28 cellular contexts compared by ENCODE assay signal in genomic region chr7:155813125-155813524, GRCh38. TPM values are rescaled to one million over a fixed set of nuclear protein-coding genes. Genes with fewer than 3 reads are reported as not detected.
A peak's percentile ranks its signal among the peaks of the same experiment; 100 is the strongest.
DNase-seq lines count a peak whose midpoint lies in the region; ATAC-seq and TF ChIP-seq lines count a peak whose summit lies in the region.
"Had no signal": no experiment of that assay in that cellular context is flagged by ENCODE, and none has a peak within 500 bp of the region (broad histone marks: within the 10 kb centered on the region; RNA-seq: fewer than 3 reads in every experiment).

No MANE protein-coding gene starts in this region.

- ATAC-seq in RWPE2 (ENCODE audit: low read depth) = no peak
- ATAC-seq in lower lobe of right lung = no peak
- ATAC-seq: A549; CD8-positive, alpha-beta T cell; K562 had no signal

- H3K4me1 ChIP-seq in RWPE2 (ENCODE audit: insufficient read depth, poor library complexity, severe bottlenecking) = no peaks in the 10 kb centered on the region
- peaks cover 4% of the 10 kb centered on the region for H3K4me1 ChIP-seq in iPS-15b (ENCODE audit: control insufficient read depth, insufficient read depth, low read length)
- peaks cover 36% of the 10 kb centered on the region for H3K4me1 ChIP-seq in lower lobe of right lung
- H3K4me1 ChIP-seq: HAP-1 had no signal

- H3K4me1 Mint-ChIP-seq in progenitor cell of endocrine pancreas (ENCODE audit: low read depth) = peaks cover 37% of the 10 kb centered on the region
- H3K4me1 Mint-ChIP-seq in activated naive CD4-positive, alpha-beta T cell treated with anti-CD3 and anti-CD28 coated beads for 36 hours (ENCODE audit: low read depth) = peaks cover 25% of the 10 kb centered on the region

- H3K27ac ChIP-seq in RWPE2 (ENCODE audit: poor library complexity, severe bottlenecking) (no peak overlapping the region), lower lobe of right lung (no peak overlapping the region)
- H3K27ac ChIP-seq: A549, C4-2B had no signal

- DNase-seq in RWPE2 (ENCODE audit: low spot score) (peak; percentile 34), lower lobe of right lung (peak; percentile 12), progenitor cell of endocrine pancreas (ENCODE audit: low spot score, unreplicated experiment) (no peak), cerebellum (ENCODE audit: low spot score) (no peak), NCI-H345 (lab: John Stamatoyannopoulos, UW) (no peak)
- no peak for DNase-seq in activated naive CD4-positive, alpha-beta T cell treated with anti-CD3 and anti-CD28 coated beads for 36 hours
- no peak for DNase-seq in activated naive CD4-positive, alpha-beta T cell treated with anti-CD3 and anti-CD28 coated beads, Interleukin-2, amount 50 U/mL, for 16 hours
- DNase-seq: Caco-2; CD8-positive, alpha-beta T cell; GOT3; Kasumi-1; MV-4-11; NCI-H1105; NCI-H1436 treated with DMSO at 0.1 percent for 48 hours; NCI-H187 treated with DMSO at 0.1 percent for 48 hours; NCI-H2107; NCI-H446; NCI-H524 treated with DMSO at 0.1 percent for 48 hours; NCI-H774; SK-N-SH had no signal

- H3K4me3 ChIP-seq in RWPE2 (ENCODE audit: severe bottlenecking) (no peak overlapping the region), iPS-15b (ENCODE audit: low read depth, low read length) (peak overlapping the region; percentile 22), lower lobe of right lung (no peak overlapping the region)
- H3K4me3 ChIP-seq: HAP-1, K562 had no signal

- peaks cover 58% of the 10 kb centered on the region for H3K27me3 ChIP-seq in RWPE2 (ENCODE audit: insufficient read depth, poor library complexity, severe bottlenecking)
- peaks cover 76% of the 10 kb centered on the region for H3K27me3 ChIP-seq in iPS-15b (ENCODE audit: control insufficient read depth, insufficient read depth, low read length)
- H3K27me3 ChIP-seq in lower lobe of right lung (ENCODE audit: low read depth) = peaks cover 82% of the 10 kb centered on the region

- H3K36me3 Mint-ChIP-seq in progenitor cell of endocrine pancreas (ENCODE audit: insufficient read depth) = no peaks in the 10 kb centered on the region
- no peaks in the 10 kb centered on the region for H3K36me3 Mint-ChIP-seq in activated naive CD4-positive, alpha-beta T cell treated with anti-CD3 and anti-CD28 coated beads for 36 hours (ENCODE audit: low read depth)
- H3K36me3 Mint-ChIP-seq: CD8-positive, alpha-beta T cell had no signal

- no peaks in the 10 kb centered on the region for H3K9me3 ChIP-seq in RWPE2 (ENCODE audit: severe bottlenecking)
- no peaks in the 10 kb centered on the region for H3K9me3 ChIP-seq in iPS-15b (ENCODE audit: control insufficient read depth, insufficient read depth, low read length)
- no peaks in the 10 kb centered on the region for H3K9me3 ChIP-seq in lower lobe of right lung
- H3K9me3 ChIP-seq: A549, Caco-2, HAP-1, SK-N-SH had no signal

- TF ChIP-seq CTCF in RWPE2 (IDR thresholded peaks at IDR 0.05; ENCODE audit: poor library complexity, severe bottlenecking) (no peak), lower lobe of right lung (IDR thresholded peaks at IDR 0.05) (no peak), progenitor cell of endocrine pancreas (IDR thresholded peaks at IDR 0.05; ENCODE audit: unreplicated experiment) (no peak)

- CTCF ChIA-PET in activated naive CD4-positive, alpha-beta T cell treated with anti-CD3 and anti-CD28 coated beads for 36 hours (lab: Charles Lee) = interaction anchor here (0.6 kb wide), 1 partner anchor 333 kb away, joined by 3 read pairs; no protein-coding TSS in a partner anchor

- intact Hi-C loops in lower lobe of right lung (cut with DNase I) = loop anchor here (10.0 kb wide), 1 partner anchor 662 kb away; no protein-coding TSS in a partner anchor
- intact Hi-C loops in activated naive CD4-positive, alpha-beta T cell treated with anti-CD3 and anti-CD28 coated beads for 36 hours (cut with micrococcal nuclease) = loop anchor here (5.0 to 10.0 kb wide), 2 partner anchors 332 to 346 kb away; no protein-coding TSS in a partner anchor

- peak overlapping the region; percentile 93 for H3K4me3 Mint-ChIP-seq in progenitor cell of endocrine pancreas (ENCODE audit: low read depth)
- H3K4me3 Mint-ChIP-seq in activated naive CD4-positive, alpha-beta T cell treated with anti-CD3 and anti-CD28 coated beads for 36 hours = no peak overlapping the region
- H3K4me3 Mint-ChIP-seq: B cell; CD8-positive, alpha-beta T cell had no signal

- peaks cover 45% of the 10 kb centered on the region for H3K27me3 Mint-ChIP-seq in progenitor cell of endocrine pancreas
- H3K27me3 Mint-ChIP-seq in activated naive CD4-positive, alpha-beta T cell treated with anti-CD3 and anti-CD28 coated beads for 36 hours (ENCODE audit: low read depth) = peaks cover 52% of the 10 kb centered on the region

- no peaks in the 10 kb centered on the region for H3K9me3 Mint-ChIP-seq in progenitor cell of endocrine pancreas (ENCODE audit: low read depth)
- no peaks in the 10 kb centered on the region for H3K9me3 Mint-ChIP-seq in activated naive CD4-positive, alpha-beta T cell treated with anti-CD3 and anti-CD28 coated beads for 36 hours
- H3K9me3 Mint-ChIP-seq: CD8-positive, alpha-beta T cell had no signal

- no peak overlapping the region for H3K27ac Mint-ChIP-seq in progenitor cell of endocrine pancreas
- no peak overlapping the region for H3K27ac Mint-ChIP-seq in activated naive CD4-positive, alpha-beta T cell treated with anti-CD3 and anti-CD28 coated beads for 36 hours
- H3K27ac Mint-ChIP-seq: B cell; CD8-positive, alpha-beta T cell had no signal

- H3K9ac ChIP-seq in iPS-15b (ENCODE audit: low read depth, low read length) = no peak overlapping the region
- H3K9ac ChIP-seq: SK-N-SH had no signal

- H3K36me3 ChIP-seq in RWPE2 (ENCODE audit: low read depth) (no peaks in the 10 kb centered on the region), iPS-15b (ENCODE audit: control insufficient read depth, insufficient read depth, low read length) (no peaks in the 10 kb centered on the region), lower lobe of right lung (no peaks in the 10 kb centered on the region)
- H3K36me3 ChIP-seq: HAP-1 had no signal

RNA-seq across cellular contexts. Expression of gene SHH, which starts 0.9 kb away (rescaled TPM):
- total RNA-seq in lower lobe of right lung = 7.3 TPM
- 35.8 and 47.1 TPM in 2 replicates for total RNA-seq in progenitor cell of endocrine pancreas
- total RNA-seq in activated naive CD4-positive, alpha-beta T cell treated with anti-CD3 and anti-CD28 coated beads for 36 hours = not detected
- 3.4 TPM for total RNA-seq in cerebellum
- total RNA-seq: B cell; CD8-positive, alpha-beta T cell; HT1080; M059J had no signal

Comparison
In these comparisons a context has a peak if more than half of its experiments do, and no peak if none do; other contexts are left out.
1. DNase-seq: peak in RWPE2 (single experiment) and lower lobe of right lung (single experiment); none in progenitor cell of endocrine pancreas (single experiment), activated naive CD4-positive, alpha-beta T cell treated with anti-CD3 and anti-CD28 coated beads for 36 hours (single experiment), cerebellum (single experiment), NCI-H345 (single experiment) and activated naive CD4-positive, alpha-beta T cell treated with anti-CD3 and anti-CD28 coated beads, Interleukin-2, amount 50 U/mL, for 16 hours (single experiment).